Comparison of ENCODE assay signal across 19 cellular contexts in genomic region chr6:30311101-30311500, GRCh38. TPM values are rescaled to one million over a fixed set of nuclear protein-coding genes. Genes with fewer than 3 reads are reported as not detected.
A peak's percentile ranks its signal among the peaks of the same experiment; 100 is the strongest.
DNase-seq lines count a peak whose midpoint lies in the region; ATAC-seq, FAIRE-seq and TF ChIP-seq lines count a peak whose summit lies in the region.
"Had no signal": no experiment of that assay in that cellular context is flagged by ENCODE, and none has a peak within 500 bp of the region (broad histone marks: within the 10 kb centered on the region; RNA-seq: fewer than 3 reads in every experiment).

No MANE protein-coding gene starts in this region.

- no peak overlapping the region for H2AFZ ChIP-seq in K562 (ENCODE audit: low read depth, low read length)
- H2AFZ ChIP-seq: GM23248 had no signal

- H3K36me3 ChIP-seq in K562 (ENCODE audit: control insufficient read depth, insufficient read depth, low read length) = peaks cover 93% of the 10 kb centered on the region
- H3K36me3 ChIP-seq in liver (ENCODE audit: control insufficient read depth in 4 of 4, insufficient read depth in 3 of 4, low read depth in 1 of 4, low read length in 3 of 4) = peaks cover under 1 to 8% (median 6%) of the 10 kb centered on the region in 4 donors
- H3K36me3 ChIP-seq in H7 (replicated peaks; ENCODE audit: control insufficient read depth, insufficient read depth, low read length) = peaks cover 5% of the 10 kb centered on the region

- intact Hi-C loops in K562 (cut with micrococcal nuclease) = no loop called here

- FAIRE-seq in K562 (lab: Jason Lieb, UNC) (no peak), frontal cortex (lab: Jason Lieb, UNC) (no peak)

- H3K4me3 ChIP-seq in K562 (no peak overlapping the region), liver (ENCODE audit: low read depth in 1 of 3, low read length in 3 of 3) (no peak overlapping the region), H7 (ENCODE audit: insufficient read depth, low read depth, low read length) (no peak overlapping the region)
- H3K4me3 ChIP-seq: GM23248 had no signal

- in situ Hi-C loops in K562 (cut with MboI) = no loop called here

- no peak for TF ChIP-seq CTCF in K562 (IDR thresholded peaks at IDR 0.05 in 2 of 3, conservative IDR thresholded peaks at IDR 0.05 in 1 of 3; ENCODE audit: insufficient read depth in 2 of 3, low read depth in 1 of 3, low read length in 3 of 3)
- TF ChIP-seq CTCF in liver (IDR thresholded peaks at IDR 0.05; ENCODE audit: low read depth, low read length, missing input control) = no peak

- no peak for TF ChIP-seq EP300 in K562 (IDR thresholded peaks at IDR 0.05; ENCODE audit: low read length)

- ATAC-seq in K562 = no peak
- ATAC-seq in GM18505 (IDR thresholded peaks at IDR 0.05; ENCODE audit: unreplicated experiment) = no peak
- no peak for ATAC-seq in HG03457 (IDR thresholded peaks at IDR 0.05; ENCODE audit: unreplicated experiment)

- TF ChIP-seq RAD21 in K562 (CRISPR knock-in tag; conservative IDR thresholded peaks at IDR 0.05 in 1 of 2, IDR thresholded peaks at IDR 0.05 in 1 of 2) = no peak
- TF ChIP-seq RAD21 in liver (IDR thresholded peaks at IDR 0.05) = no peak

- H3K9me1 ChIP-seq in K562 (ENCODE audit: control insufficient read depth, insufficient read depth, low read length) = no peaks in the 10 kb centered on the region

- WGBS in K562 (ENCODE audit: insufficient coverage, low coverage, missing lambda C conversion rate) = 89% methylated on average over 3 of the region's 3 CpGs
- 90% methylated on average over 3 of the region's 3 CpGs for WGBS in liver

- POLR2A ChIA-PET in K562 (lab: Yijun Ruan, JAX) = no interaction called here

- no peaks in the 10 kb centered on the region for H3K27me3 ChIP-seq in K562 (ENCODE audit: control insufficient read depth in 2 of 2, insufficient read depth in 2 of 2, low read length in 2 of 2)
- H3K27me3 ChIP-seq in liver (ENCODE audit: control insufficient read depth in 4 of 4, insufficient read depth in 4 of 4, low read length in 3 of 4) = no peaks in the 10 kb centered on the region
- H3K27me3 ChIP-seq in H7 (ENCODE audit: control insufficient read depth, insufficient read depth, low read length) = no peaks in the 10 kb centered on the region

- H3K4me2 ChIP-seq in K562 (ENCODE audit: insufficient read depth, low read length) = no peak overlapping the region

- BruUV-seq in K562 (replicated peaks; lab: Mats Ljungman, UMichigan) = no TSS peak

- no peak for TF ChIP-seq POLR2A in K562 (conservative IDR thresholded peaks at IDR 0.05)
- TF ChIP-seq POLR2A in GM18505 (IDR thresholded peaks at IDR 0.05; ENCODE audit: borderline replicate concordance, extremely low read depth, insufficient read depth, insufficient read length) = no peak

- DNase-seq in EH (ENCODE audit: low read depth) (peak; percentile 2), K562 (ENCODE audit: extremely low read depth in 1 of 4, low spot score in 3 of 4) (peak; percentile 20 to 57 (median 36)), H7 (no peak), frontal cortex (ENCODE audit: low spot score in 2 of 2) (no peak)
- DNase-seq: C1 segment of cervical spinal cord; CD8-positive, alpha-beta memory T cell; DMS79; GM23248; KG1; NCI-H1105 treated with DMSO at 0.1 percent for 48 hours; NCI-H187; NCI-H2107; NCI-H2227 treated with DMSO at 0.1 percent for 48 hours; NCI-H524 had no signal

- H3K9ac ChIP-seq in K562 (ENCODE audit: insufficient read depth in 1 of 2, low read depth in 2 of 2, low read length in 2 of 2) (no peak overlapping the region), liver (ENCODE audit: low read depth in 1 of 2, low read length in 2 of 2) (no peak overlapping the region)
- H3K9ac ChIP-seq: GM23248 had no signal

- H3K9me3 ChIP-seq in K562 (replicated peaks; ENCODE audit: control insufficient read depth, insufficient read depth, low read depth, low read length) (no peaks in the 10 kb centered on the region), liver (ENCODE audit: control insufficient read depth in 4 of 4, low read length in 3 of 4) (no peaks in the 10 kb centered on the region)

- H3K27ac ChIP-seq in K562 (ENCODE audit: extremely low read depth, low read depth, low read length) (no peak overlapping the region), liver (ENCODE audit: low read depth in 1 of 2, low read length in 2 of 2) (no peak overlapping the region)
- H3K27ac ChIP-seq: GM23248, RWPE1 had no signal

- H3K4me1 ChIP-seq in K562 (replicated peaks in 1 of 2; ENCODE audit: control insufficient read depth in 2 of 2, insufficient read depth in 2 of 2, low read length in 2 of 2) (no peaks in the 10 kb centered on the region), liver (ENCODE audit: control insufficient read depth in 4 of 4, insufficient read depth in 4 of 4, low read length in 3 of 4) (peaks cover 0 to 9% (median 5%) of the 10 kb centered on the region in 4 donors)

- peaks cover 87% of the 10 kb centered on the region for H3K79me2 ChIP-seq in K562 (ENCODE audit: control insufficient read depth, insufficient read depth, low read length)

- H4K20me1 ChIP-seq in K562 (replicated peaks; ENCODE audit: control insufficient read depth, insufficient read depth, low read length) = peaks cover 5% of the 10 kb centered on the region; the same call in 1 of the 2 replicates

- CTCF ChIA-PET in K562 (lab: Yijun Ruan, JAX; ENCODE audit: low intra/inter-chr PET ratio) = no interaction called here

TF ChIP-seq in liver, 16 proteins besides CTCF, POLR2A, EP300 and RAD21 (continues in another document):
- TF ChIP-seq ZBTB33 (IDR thresholded peaks at IDR 0.05) = no peak

RNA-seq across cellular contexts. Expression of gene TRIM39, which starts 15.6 kb away (rescaled TPM):
- 9.5 TPM for polyA plus RNA-seq in PFSK-1 (2012; ENCODE audit: insufficient read length, low read depth)
- 32.1 and 33.3 TPM in 2 replicates for total RNA-seq in K562 (2011; cell fraction: chromatin; rRNA removed; ENCODE audit: low replicate concordance)
- 19.3 and 21.2 TPM in 2 replicates for total RNA-seq in K562 (2011; cell fraction: nucleolus; rRNA removed)
- 21.7 and 22.1 TPM in 2 replicates for total RNA-seq in K562 (2011; cell fraction: nucleoplasm; rRNA removed)
- 12.5 and 14.8 TPM in 2 replicates for total RNA-seq in K562 (2014; rRNA removed)
- total RNA-seq in K562 (2014; rRNA removed; fragmentation: Illumina TruSeq; extraction: Trizol) = 12.8 and 13.7 TPM in 2 replicates
- total RNA-seq in K562 (2015; rRNA removed; fragmentation: Illumina TruSeq; extraction: Trizol) = 10.2 TPM in 2 replicates
- 15.3 and 17.4 TPM in 2 replicates for total RNA-seq in K562 (2021)
- 11.6 and 17.1 TPM in 2 replicates for polyA plus RNA-seq in K562 (2011; rRNA removed)
- polyA plus RNA-seq in K562 (2011; cell fraction: cytosol; rRNA removed) = 9.0 and 10.0 TPM in 2 replicates
- 35.2 and 49.0 TPM in 2 replicates for polyA plus RNA-seq in K562 (2011; cell fraction: nucleus; rRNA removed)
- 10.5 and 11.9 TPM in 2 replicates for polyA plus RNA-seq in K562 (2012)
- polyA plus RNA-seq in K562 (2014; fragmentation: Illumina TruSeq; extraction: Trizol) = 17.6 and 17.7 TPM in 2 replicates
- polyA plus RNA-seq in K562 (2014; fragmentation: Nextera tagmentation; extraction: Ambion mirVana) = 1 to 10 TPM; 5.6 to 5.8 TPM
- polyA plus RNA-seq in K562 (2014; rRNA removed) = 17.2 and 18.4 TPM in 2 replicates
- polyA minus RNA-seq in K562 (2011; rRNA and poly(A)+ RNA removed) = 9.4 and 12.4 TPM in 2 replicates
- 7.5 and 12.2 TPM in 2 replicates for polyA minus RNA-seq in K562 (2011; cell fraction: cytosol; rRNA and poly(A)+ RNA removed)
- 16.7 and 20.2 TPM in 2 replicates for polyA minus RNA-seq in K562 (2011; cell fraction: nucleus; rRNA and poly(A)+ RNA removed)
- total RNA-seq in liver = 10 to 100 TPM in 1 of 2 donors, 1 to 10 TPM in 1; 3.5 to 11.0 TPM
- polyA plus RNA-seq in liver = 1 to 10 TPM; 2.7 to 5.4 TPM
- total RNA-seq in H7 (2014; rRNA removed; shearing (Covaris generic)) = 12.2 and 13.9 TPM in 2 replicates
- total RNA-seq in frontal cortex = 9.8 TPM

RNA-seq across cellular contexts. Expression of gene RPP21, which starts 33.9 kb away (rescaled TPM):
- 160 TPM for polyA plus RNA-seq in PFSK-1 (2012; ENCODE audit: insufficient read length, low read depth)
- total RNA-seq in K562 (2011; cell fraction: chromatin; rRNA removed; ENCODE audit: low replicate concordance) = 22.4 and 33.0 TPM in 2 replicates
- 49.1 and 56.7 TPM in 2 replicates for total RNA-seq in K562 (2011; cell fraction: nucleolus; rRNA removed)
- 33.2 and 46.3 TPM in 2 replicates for total RNA-seq in K562 (2011; cell fraction: nucleoplasm; rRNA removed)
- total RNA-seq in K562 (2014; rRNA removed) = 231 and 363 TPM in 2 replicates
- 50.5 and 62.1 TPM in 2 replicates for total RNA-seq in K562 (2014; rRNA removed; fragmentation: Illumina TruSeq; extraction: Trizol)
- total RNA-seq in K562 (2015; rRNA removed; fragmentation: Illumina TruSeq; extraction: Trizol) = 164 and 166 TPM in 2 replicates
- 159 and 178 TPM in 2 replicates for total RNA-seq in K562 (2021)
- 88.9 and 90.3 TPM in 2 replicates for polyA plus RNA-seq in K562 (2011; rRNA removed)
- polyA plus RNA-seq in K562 (2011; cell fraction: cytosol; rRNA removed) = 198 and 661 TPM in 2 replicates
- 152 and 277 TPM in 2 replicates for polyA plus RNA-seq in K562 (2011; cell fraction: nucleus; rRNA removed)
- 234 and 238 TPM in 2 replicates for polyA plus RNA-seq in K562 (2012)
- 83.9 and 235 TPM in 2 replicates for polyA plus RNA-seq in K562 (2014; fragmentation: Illumina TruSeq; extraction: Trizol)
- polyA plus RNA-seq in K562 (2014; fragmentation: Nextera tagmentation; extraction: Ambion mirVana) = 100 to 1,000 TPM; 201 to 246 TPM
- polyA plus RNA-seq in K562 (2014; rRNA removed) = 362 and 376 TPM in 2 replicates
- 9.7 and 16.9 TPM in 2 replicates for polyA minus RNA-seq in K562 (2011; rRNA and poly(A)+ RNA removed)
- polyA minus RNA-seq in K562 (2011; cell fraction: cytosol; rRNA and poly(A)+ RNA removed) = 29.1 and 38.4 TPM in 2 replicates
- polyA minus RNA-seq in K562 (2011; cell fraction: nucleus; rRNA and poly(A)+ RNA removed) = 24.5 and 25.5 TPM in 2 replicates
- total RNA-seq in liver = 10 to 100 TPM in 1 of 2 donors, 1 to 10 TPM in 1; 9.3 to 19.8 TPM
- polyA plus RNA-seq in liver = 10 to 100 TPM; 22.2 to 32.9 TPM
- 87.2 and 103 TPM in 2 replicates for total RNA-seq in H7 (2014; rRNA removed; shearing (Covaris generic))
- total RNA-seq in frontal cortex = 23.2 TPM

Comparison
In these comparisons a context has a peak if more than half of its experiments do, and no peak if none do; other contexts are left out.
1. DNase-seq: peak in EH (single experiment) and K562 (4 of 4); none in H7 (single experiment) and frontal cortex (0 of 2).